Comparison of ENCODE assay signal across 10 cellular contexts in the genomic region with DNA sequence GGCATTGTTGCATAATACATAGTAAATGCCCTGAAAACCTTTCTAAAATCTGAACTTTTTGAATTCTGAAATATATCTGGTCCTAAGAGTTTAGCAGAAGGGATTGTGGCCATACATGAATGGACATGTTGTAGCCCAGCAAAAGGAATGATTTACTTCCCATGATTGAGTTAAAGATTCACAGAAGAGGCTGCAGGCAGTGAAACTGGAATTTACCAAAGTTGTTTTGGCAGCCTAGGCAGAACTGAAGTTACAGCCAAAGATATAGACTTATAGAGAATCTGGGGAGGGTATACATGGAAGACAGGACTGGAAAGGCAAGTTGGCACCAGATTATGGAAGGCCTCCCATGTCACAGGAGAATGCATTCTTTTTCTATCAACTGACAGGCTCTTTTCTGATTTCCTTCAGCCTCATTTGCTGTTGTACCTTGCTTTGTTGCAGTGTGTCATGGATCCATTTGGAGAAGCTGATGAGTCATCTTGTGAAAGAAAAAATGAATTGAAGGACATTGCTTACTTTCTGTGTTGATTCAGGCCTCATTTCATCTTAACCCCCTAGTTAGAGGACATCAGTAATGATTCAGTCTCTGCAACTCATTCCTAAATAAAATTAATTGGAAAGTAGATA.
A peak's percentile ranks its signal among the peaks of the same experiment; 100 is the strongest.
DNase-seq lines count a peak whose midpoint lies in the region; ATAC-seq, FAIRE-seq and TF ChIP-seq lines count a peak whose summit lies in the region.
"Had no signal": no experiment of that assay in that cellular context is flagged by ENCODE, and none has a peak within 500 bp of the region (broad histone marks: within the 10 kb centered on the region; RNA-seq: fewer than 3 reads in every experiment).

No MANE protein-coding gene starts in this region.

- H3K4me3 ChIP-seq in esophagus squamous epithelium (no peak overlapping the region), pancreas (no peak overlapping the region)

- ATAC-seq in pancreas (peak; percentile 38 to 75 (median 65)), HG02884 (IDR thresholded peaks at IDR 0.05; ENCODE audit: unreplicated experiment) (no peak)
- ATAC-seq: activated T-cell treated with anti-CD3 and anti-CD28 coated beads, Interleukin-2, amount 50 U/mL, for 4 hours; stimulated activated naive CD8-positive, alpha-beta T cell treated with anti-CD3 and anti-CD28 coated beads, Interleukin-15, amount 100 ng/mL, for 72 hours had no signal

- TF ChIP-seq POLR2A in esophagus squamous epithelium (IDR thresholded peaks at IDR 0.05) = no peak

- peak; percentile 39 for FAIRE-seq in GM19239 (lab: Jason Lieb, UNC)
- FAIRE-seq in pancreas (lab: Jason Lieb, UNC) = no peak

- H3K27me3 ChIP-seq in esophagus squamous epithelium (no peaks in the 10 kb centered on the region), pancreas (no peaks in the 10 kb centered on the region)

- no peak for TF ChIP-seq CTCF in esophagus squamous epithelium (IDR thresholded peaks at IDR 0.05)
- TF ChIP-seq CTCF in pancreas (IDR thresholded peaks at IDR 0.05) = no peak

- H3K27ac ChIP-seq in esophagus squamous epithelium = peak overlapping the region in 3 of 4 donors; percentile 4 to 29 (median 21)
- H3K27ac ChIP-seq in pancreas = peak overlapping the region in 1 of 4 donors; percentile 7

- H3K9me3 ChIP-seq in esophagus squamous epithelium = no peaks in the 10 kb centered on the region
- H3K9me3 ChIP-seq in pancreas = no peaks in the 10 kb centered on the region

- intact Hi-C loops in esophagus squamous epithelium (cut with DNase I) (no loop called here), pancreas (cut with DNase I) (no loop called here)

- H3K36me3 ChIP-seq in esophagus squamous epithelium = no peaks in the 10 kb centered on the region
- no peaks in the 10 kb centered on the region for H3K36me3 ChIP-seq in pancreas

- peaks cover 0 to 32% (median 4%) of the 10 kb centered on the region in 3 donors for H3K4me1 ChIP-seq in esophagus squamous epithelium
- peaks cover 0 to 4% (median 0%) of the 10 kb centered on the region in 3 donors for H3K4me1 ChIP-seq in pancreas

- DNase-seq in GM19239 (ENCODE audit: insufficient read length, low spot score) (no peak), NCI-H69 (lab: John Stamatoyannopoulos, UW) (peak; percentile 96), esophagus squamous epithelium (lab: John Stamatoyannopoulos, UW) (no peak), pancreas (no peak), middle frontal gyrus (ENCODE audit: extremely low spot score, low spot score) (no peak), cerebellum (ENCODE audit: low spot score) (no peak)
- DNase-seq: activated T-cell treated with anti-CD3 and anti-CD28 coated beads, Interleukin-2, amount 50 U/mL, for 4 hours; naive B cell; stimulated activated naive CD8-positive, alpha-beta T cell treated with anti-CD3 and anti-CD28 coated beads, Interleukin-15, amount 100 ng/mL, for 72 hours had no signal
